8 cellular contexts compared by ENCODE assay signal in genomic region chr12:109785854-109786253, GRCh38. TPM values are rescaled to one million over a fixed set of nuclear protein-coding genes. Genes with fewer than 3 reads are reported as not detected.
"Had no signal": no experiment of that assay in that cellular context is flagged by ENCODE, and none has a peak within 500 bp of the region (broad histone marks: within the 10 kb centered on the region; RNA-seq: fewer than 3 reads in every experiment).

No MANE protein-coding gene starts in this region.

- H3K27ac ChIP-seq: HL-60, KMS-11 had no signal

- H3K4me2 ChIP-seq: KMS-11 had no signal

- FAIRE-seq: HTR-8/SVneo had no signal

- H3K9ac ChIP-seq: KMS-11 had no signal

- DNase-seq: IMR-90, KBM-7, KG1 had no signal

RNA-seq across cellular contexts. Expression of gene TRPV4, which starts 47.3 kb away (rescaled TPM):
- total RNA-seq: HT-29 had no signal
- polyA plus RNA-seq: IgD-negative memory B cell had no signal
